In genomic region chr21:45948576-45949141, GRCh38 we compare ENCODE assay signal across 1 cellular context.
A peak's percentile ranks its signal among the peaks of the same experiment; 100 is the strongest.
TF ChIP-seq lines count a peak whose summit lies in the region.

No MANE protein-coding gene starts in this region.

TF ChIP-seq in K562, 482 proteins besides CTCF, POLR2A, EP300 and RAD21 (continues in another document):
- peak; percentile 98 for TF ChIP-seq L3MBTL2 (IDR thresholded peaks at IDR 0.05)
- peak; percentile 73 for TF ChIP-seq THRA (IDR thresholded peaks at IDR 0.05)
- no peak for TF ChIP-seq MLX (CRISPR knock-in tag; conservative IDR thresholded peaks at IDR 0.05)
- peak; percentile 26; the same call in 1 of the 2 replicates for TF ChIP-seq HDAC8 (tag; IDR thresholded peaks at IDR 0.05)
- TF ChIP-seq CTBP1 (IDR thresholded peaks at IDR 0.05; ENCODE audit: borderline replicate concordance) = peak; percentile 83
- no peak for TF ChIP-seq ADNP (tag; IDR thresholded peaks at IDR 0.05)
- peak; percentile 9 for TF ChIP-seq ZFP36 (IDR thresholded peaks at IDR 0.05; ENCODE audit: low read depth, low read length, partially characterized antibody)
- TF ChIP-seq DPF2 (IDR thresholded peaks at IDR 0.05) = peak; percentile 21; the same call in 1 of the 2 replicates
- no peak for TF ChIP-seq MCM3 (IDR thresholded peaks at IDR 0.05)
- no peak for TF ChIP-seq ZNF197 (CRISPR knock-in tag; IDR thresholded peaks at IDR 0.05; ENCODE audit: low read depth)
- TF ChIP-seq HOXB6 (CRISPR knock-in tag; IDR thresholded peaks at IDR 0.05; ENCODE audit: borderline replicate concordance) = no peak
- TF ChIP-seq KAT7 (CRISPR knock-in tag; IDR thresholded peaks at IDR 0.05; ENCODE audit: borderline replicate concordance) = no peak
- no peak for TF ChIP-seq ATF1 (CRISPR knock-in tag; IDR thresholded peaks at IDR 0.05)
- 0 out of 2 replicates have a peak, but pooled peaks have one; percentile 21 for TF ChIP-seq ATF1 (tag; IDR thresholded peaks at IDR 0.05)
- TF ChIP-seq CREM (IDR thresholded peaks at IDR 0.05; ENCODE audit: low read depth) = 0 out of 2 replicates have a peak, but pooled peaks have one; percentile 9
- no peak for TF ChIP-seq NFYB (IDR thresholded peaks at IDR 0.05; ENCODE audit: extremely low read depth, insufficient read length)
- TF ChIP-seq ZNF785 (CRISPR knock-in tag; IDR thresholded peaks at IDR 0.05) = no peak
- TF ChIP-seq JUND (IDR thresholded peaks at IDR 0.05; ENCODE audit: borderline replicate concordance, low read depth, low read length) = peak; percentile 15; the same call in 1 of the 2 replicates
- peak; percentile 22; the same call in 1 of the 3 replicates for TF ChIP-seq JUND (tag; IDR thresholded peaks at IDR 0.05; ENCODE audit: borderline replicate concordance, low read depth, low read length)
- peak; percentile 37; the same call in 1 of the 2 replicates for TF ChIP-seq ELF1 (tag; IDR thresholded peaks at IDR 0.05)
- TF ChIP-seq POLR2G (IDR thresholded peaks at IDR 0.05; ENCODE audit: low read depth, low read length) = peak; percentile 52
- peak; percentile 41; the same call in 1 of the 2 replicates for TF ChIP-seq USF2 (CRISPR knock-in tag; IDR thresholded peaks at IDR 0.05)
- 0 out of 2 replicates have a peak, but pooled peaks have one; percentile 19 for TF ChIP-seq VEZF1 (CRISPR knock-in tag; IDR thresholded peaks at IDR 0.05)
- peak; percentile 11; the same call in 1 of the 2 replicates for TF ChIP-seq SOX6 (IDR thresholded peaks at IDR 0.05)
- TF ChIP-seq SAFB2 (IDR thresholded peaks at IDR 0.05; ENCODE audit: borderline replicate concordance, low read depth, low read length, severe bottlenecking) = no peak
- peak in 1 of 2 experiments; percentile 64; a peak in 1 of 4 replicates for TF ChIP-seq MAZ (CRISPR knock-in tag; conservative IDR thresholded peaks at IDR 0.05 in 1 of 2, IDR thresholded peaks at IDR 0.05 in 1 of 2)
- TF ChIP-seq PKNOX1 (IDR thresholded peaks at IDR 0.05) = peak; percentile 48
- no peak for TF ChIP-seq RBM25 (IDR thresholded peaks at IDR 0.05; ENCODE audit: low read depth, low read length, severe bottlenecking)
- peak; percentile 66 for TF ChIP-seq RBFOX2 (IDR thresholded peaks at IDR 0.05; ENCODE audit: low read depth, low read length)
- peak; percentile 80 for TF ChIP-seq MYC (IDR thresholded peaks at IDR 0.05; ENCODE audit: low read depth, low read length)
- no peak for TF ChIP-seq MYC (CRISPR knock-in tag; IDR thresholded peaks at IDR 0.05; ENCODE audit: borderline replicate concordance, low read depth)
- TF ChIP-seq PRDM10 (IDR thresholded peaks at IDR 0.05; ENCODE audit: partially characterized antibody) = peak; percentile 16
- peak; percentile 20; the same call in 1 of the 2 replicates for TF ChIP-seq MAX (CRISPR knock-in tag; IDR thresholded peaks at IDR 0.05)
- no peak for TF ChIP-seq ZNF212 (CRISPR knock-in tag; IDR thresholded peaks at IDR 0.05)
- peak in 1 of 2 experiments; percentile 82 for TF ChIP-seq E2F6 (IDR thresholded peaks at IDR 0.05; ENCODE audit: borderline replicate concordance in 1 of 2, extremely low read depth in 1 of 2, insufficient read depth in 1 of 2, insufficient read length in 1 of 2, low read depth in 1 of 2, low read length in 1 of 2, poor library complexity in 1 of 2, severe bottlenecking in 1 of 2)
- no peak for TF ChIP-seq RAD51 (IDR thresholded peaks at IDR 0.05; ENCODE audit: borderline replicate concordance, low read depth)
- no peak for TF ChIP-seq MTA1 (IDR thresholded peaks at IDR 0.05; ENCODE audit: borderline replicate concordance)
- TF ChIP-seq DMBX1 (CRISPR knock-in tag; IDR thresholded peaks at IDR 0.05; ENCODE audit: borderline replicate concordance) = 0 out of 2 replicates have a peak, but pooled peaks have one; percentile 15
- peak in 1 of 2 experiments; percentile 45; a peak in 2 of 4 replicates for TF ChIP-seq MNT (conservative IDR thresholded peaks at IDR 0.05)
- peak; percentile 58 for TF ChIP-seq USF1 (CRISPR knock-in tag; IDR thresholded peaks at IDR 0.05)
- no peak for TF ChIP-seq TEAD1 (CRISPR knock-in tag; IDR thresholded peaks at IDR 0.05)
- TF ChIP-seq RFX7 (CRISPR knock-in tag; IDR thresholded peaks at IDR 0.05) = no peak
